ENCODE assay signal across 13 cellular contexts in the genomic region with DNA sequence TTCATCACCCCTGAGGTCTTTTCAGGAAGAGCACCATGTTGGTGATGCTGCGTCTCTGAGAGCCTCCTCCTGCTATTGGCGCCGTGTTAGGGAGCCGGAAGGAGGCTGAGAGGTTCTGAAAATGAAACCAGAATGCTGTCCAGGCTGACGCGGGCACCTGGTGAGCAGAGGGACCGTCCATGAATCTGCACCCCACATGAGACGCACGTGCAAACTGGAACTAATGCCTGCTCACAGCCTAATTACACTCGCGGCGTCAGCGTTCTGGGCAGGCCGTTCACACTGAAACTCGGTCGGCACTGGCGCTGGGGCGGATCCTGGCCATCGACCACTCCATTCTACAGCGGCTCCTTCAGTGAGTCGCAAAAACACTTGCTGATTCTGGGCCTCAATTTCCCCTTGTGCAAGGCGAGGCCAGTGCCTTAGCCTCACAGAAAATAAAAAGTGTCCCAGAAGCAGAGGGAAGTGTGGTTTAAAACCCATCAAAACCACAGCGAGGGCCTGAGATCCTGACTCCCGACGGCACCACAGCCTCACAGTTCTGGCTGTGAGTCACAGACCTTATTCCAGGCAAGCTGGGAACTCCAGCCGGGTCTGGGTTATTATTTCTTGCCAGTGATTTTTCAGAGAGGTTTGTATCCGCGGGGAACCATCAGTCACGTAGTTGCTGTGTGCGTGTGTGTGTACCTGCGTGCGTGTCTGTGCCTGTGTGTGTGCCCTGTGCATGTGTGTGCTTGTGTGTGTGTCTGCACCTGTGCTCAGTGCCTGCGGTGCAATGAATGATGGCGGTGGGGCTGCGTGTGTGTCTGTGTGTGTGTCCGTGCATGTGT. TPM values are rescaled to one million over a fixed set of nuclear protein-coding genes. Genes with fewer than 3 reads are reported as not detected.
DNase-seq lines count a peak whose midpoint lies in the region; ATAC-seq and TF ChIP-seq lines count a peak whose summit lies in the region.
"Had no signal": no experiment of that assay in that cellular context is flagged by ENCODE, and none has a peak within 500 bp of the region (broad histone marks: within the 10 kb centered on the region; RNA-seq: fewer than 3 reads in every experiment).

No MANE protein-coding gene starts in this region.

- no peak overlapping the region for H3K14ac ChIP-seq in IMR-90 (replicated peaks; ENCODE audit: low read depth, low read length)

- H3K27ac ChIP-seq in IMR-90 (ENCODE audit: insufficient read depth, low read length) (no peak overlapping the region), WERI-Rb-1 (no peak overlapping the region)

- H3K4me1 Mint-ChIP-seq in natural killer cell treated with Interleukin-12 subunit alpha and Interleukin-12 subunit beta and Interleukin-15 and Interleukin-18, amount 100 ng/mL, for 72 hours (ENCODE audit: low read depth in 2 of 2) = peaks cover 21 to 25% of the 10 kb centered on the region in 2 donors

- H3K79me1 ChIP-seq in IMR-90 (ENCODE audit: low read depth in 1 of 2, low read length in 2 of 2) = no peaks in the 10 kb centered on the region

- H3K36me3 ChIP-seq in BJ (ENCODE audit: control insufficient read depth, insufficient read depth, low read length) (no peaks in the 10 kb centered on the region), IMR-90 (ENCODE audit: control insufficient read depth, insufficient read depth, low read length) (no peaks in the 10 kb centered on the region), WERI-Rb-1 (no peaks in the 10 kb centered on the region)

- dilution Hi-C loops in IMR-90 (cut with HindIII; ENCODE audit: low sequenced_read_pairs, unreplicated experiment) = no loop called here

- H2AK9ac ChIP-seq in IMR-90 (replicated peaks; ENCODE audit: low read depth, low read length, poor library complexity) = no peak overlapping the region

- peak overlapping the region; percentile 11 to 22 for H3K27ac Mint-ChIP-seq in natural killer cell treated with Interleukin-12 subunit alpha and Interleukin-12 subunit beta and Interleukin-15 and Interleukin-18, amount 100 ng/mL, for 72 hours

- CTCF ChIA-PET in BJ (lab: Yijun Ruan, JAX) = no interaction called here
- CTCF ChIA-PET in IMR-90 (lab: Yijun Ruan, JAX) = no interaction called here
- CTCF ChIA-PET in GM10248 (lab: Yijun Ruan, JAX) = no interaction called here

- H2BK20ac ChIP-seq in IMR-90 (ENCODE audit: low read depth, low read length) = no peak overlapping the region

- no peak overlapping the region for H4K5ac ChIP-seq in IMR-90 (ENCODE audit: low read depth, low read length)

- no peaks in the 10 kb centered on the region for H3K4me1 ChIP-seq in IMR-90 (ENCODE audit: control insufficient read depth, insufficient read depth, low read length)

- no peak for ATAC-seq in IMR-90 (ENCODE audit: low read depth)
- ATAC-seq in natural killer cell treated with Interleukin-12 subunit alpha and Interleukin-12 subunit beta and Interleukin-15 and Interleukin-18, amount 100 ng/mL, for 72 hours = no peak

- no peak overlapping the region for H3K9ac ChIP-seq in IMR-90 (ENCODE audit: low read depth, low read length)

- H3K4me3 Mint-ChIP-seq in natural killer cell treated with Interleukin-12 subunit alpha and Interleukin-12 subunit beta and Interleukin-15 and Interleukin-18, amount 100 ng/mL, for 72 hours = peak overlapping the region; percentile 26

- H3K56ac ChIP-seq in IMR-90 (ENCODE audit: extremely low read depth, insufficient read depth, low read length) = no peak overlapping the region

- no peaks in the 10 kb centered on the region for H4K20me1 ChIP-seq in IMR-90 (ENCODE audit: insufficient read depth, low read length)

- no peak overlapping the region for H3K4ac ChIP-seq in IMR-90 (ENCODE audit: low read depth, low read length)

- DNase-seq in BJ (ENCODE audit: low read depth) = no peak
- DNase-seq in IMR-90 = no peak
- peak; percentile 5 for DNase-seq in WERI-Rb-1
- DNase-seq in natural killer cell treated with Interleukin-12 subunit alpha and Interleukin-12 subunit beta and Interleukin-15 and Interleukin-18, amount 100 ng/mL, for 72 hours (ENCODE audit: low spot score) = no peak
- no peak for DNase-seq in GM03348 (ENCODE audit: low spot score)
- DNase-seq in NCI-H1092 (lab: John Stamatoyannopoulos, UW) = no peak
- DNase-seq in GM10248 (ENCODE audit: extremely low spot score) = no peak
- DNase-seq in HK-2 (ENCODE audit: unreplicated experiment) = no peak
- DNase-seq: activated gamma-delta T cell; NCI-H524 treated with DMSO at 0.1 percent for 48 hours; stimulated activated CD4-positive, alpha-beta T cell treated with anti-CD3 and anti-CD28 coated beads, Interleukin-2, amount 100 ng/mL, for 24 hours; stimulated activated naive CD4-positive, alpha-beta T cell had no signal

- no peak overlapping the region for H4K91ac ChIP-seq in IMR-90 (ENCODE audit: insufficient read depth, low read depth, low read length)

- in situ Hi-C loops in IMR-90 (cut with MboI; ENCODE audit: low sequenced_read_pairs) = no loop called here

- TF ChIP-seq POLR2A in IMR-90 (IDR thresholded peaks at IDR 0.05; ENCODE audit: low read depth, low read length) = no peak

- H2AK5ac ChIP-seq in IMR-90 (ENCODE audit: low read depth, low read length) = no peak overlapping the region

- BruUV-seq in IMR-90 (replicated peaks; lab: Mats Ljungman, UMichigan) = no TSS peak

- H3K23ac ChIP-seq in IMR-90 (ENCODE audit: low read depth, low read length) = no peak overlapping the region

- peaks cover 6% of the 10 kb centered on the region for H3K27me3 ChIP-seq in BJ (ENCODE audit: control insufficient read depth, insufficient read depth, low read length)
- H3K27me3 ChIP-seq in IMR-90 (ENCODE audit: control insufficient read depth, insufficient read depth, low read length) = peaks cover 35% of the 10 kb centered on the region
- H3K27me3 ChIP-seq in WERI-Rb-1 (ENCODE audit: insufficient read depth, low read depth, severe bottlenecking) = no peaks in the 10 kb centered on the region

- H2BK5ac ChIP-seq in IMR-90 (ENCODE audit: low read depth, low read length, poor library complexity, severe bottlenecking) = no peak overlapping the region

- H3K9me1 ChIP-seq in IMR-90 (ENCODE audit: insufficient read depth, low read length) = no peaks in the 10 kb centered on the region

- no peak overlapping the region for H2BK15ac ChIP-seq in IMR-90 (ENCODE audit: low read depth, low read length)

- no peak overlapping the region for H4K8ac ChIP-seq in IMR-90 (ENCODE audit: low read depth in 2 of 2, low read length in 2 of 2)

- POLR2A ChIA-PET in BJ (lab: Charles Lee) (no interaction called here), IMR-90 (lab: Charles Lee; ENCODE audit: unreplicated experiment) (no interaction called here), GM10248 (lab: Yijun Ruan, JAX) (no interaction called here)

- H2AFZ ChIP-seq in IMR-90 (replicated peaks; ENCODE audit: low read length, poor library complexity) = peak overlapping the region; percentile 41

- H3K27me3 Mint-ChIP-seq in natural killer cell treated with Interleukin-12 subunit alpha and Interleukin-12 subunit beta and Interleukin-15 and Interleukin-18, amount 100 ng/mL, for 72 hours = peaks cover 18 to 20% of the 10 kb centered on the region in 2 donors

- TF ChIP-seq RAD21 in IMR-90 (IDR thresholded peaks at IDR 0.05; ENCODE audit: low read length) = no peak

- TF ChIP-seq CTCF in BJ (IDR thresholded peaks at IDR 0.05; ENCODE audit: insufficient read depth, low read depth, low read length) = no peak
- no peak for TF ChIP-seq CTCF in IMR-90 (conservative IDR thresholded peaks at IDR 0.05; ENCODE audit: low read depth, low read length)
- no peak for TF ChIP-seq CTCF in WERI-Rb-1 (IDR thresholded peaks at IDR 0.05; ENCODE audit: low read depth, low read length)
- TF ChIP-seq CTCF in GM10248 (IDR thresholded peaks at IDR 0.05; ENCODE audit: control extremely low read depth, extremely low read depth, low read depth, missing control alignments) = no peak

- no peak overlapping the region for H3K18ac ChIP-seq in IMR-90 (ENCODE audit: low read depth, low read length)

- no peak overlapping the region for H3K4me2 ChIP-seq in IMR-90 (ENCODE audit: low read depth, low read length)

- H3K9me3 ChIP-seq in IMR-90 (ENCODE audit: control insufficient read depth, insufficient read depth, low read length) = no peaks in the 10 kb centered on the region
- H3K9me3 ChIP-seq in WERI-Rb-1 (ENCODE audit: severe bottlenecking) = peaks cover 6% of the 10 kb centered on the region

- H3K9me3 Mint-ChIP-seq in natural killer cell treated with Interleukin-12 subunit alpha and Interleukin-12 subunit beta and Interleukin-15 and Interleukin-18, amount 100 ng/mL, for 72 hours = peaks cover 13% of the 10 kb centered on the region

- no peak overlapping the region for H2BK120ac ChIP-seq in IMR-90 (ENCODE audit: low read depth, low read length)

- 88% methylated on average over 28 of the region's 36 CpGs; no CpG with 5 or more reads in 1 of the 2 experiments for WGBS in IMR-90 (ENCODE audit: extremely low coverage in 2 of 2, insufficient read length in 1 of 2), 2 experiments

- H3K36me3 Mint-ChIP-seq in natural killer cell treated with Interleukin-12 subunit alpha and Interleukin-12 subunit beta and Interleukin-15 and Interleukin-18, amount 100 ng/mL, for 72 hours = no peaks in the 10 kb centered on the region

- H3K4me3 ChIP-seq in BJ (ENCODE audit: low read depth, low read length) (peak overlapping the region; percentile 38), IMR-90 (ENCODE audit: insufficient read depth, low read depth, low read length) (no peak overlapping the region), WERI-Rb-1 (ENCODE audit: low read depth, low read length) (no peak overlapping the region)
- H3K4me3 ChIP-seq: lung had no signal

- intact Hi-C loops in IMR-90 (cut with micrococcal nuclease) = no loop called here

TF ChIP-seq in IMR-90, 13 proteins besides CTCF, POLR2A, EP300 and RAD21 (continues in another document):
- TF ChIP-seq MAZ (IDR thresholded peaks at IDR 0.05; ENCODE audit: borderline replicate concordance, low read depth, low read length) (no peak), SMC3 (IDR thresholded peaks at IDR 0.05; ENCODE audit: low read depth, low read length) (no peak), FOS (IDR thresholded peaks at IDR 0.05; ENCODE audit: low read depth, low read length) (no peak), MAFK (IDR thresholded peaks at IDR 0.05; ENCODE audit: low read depth, low read length) (no peak), BHLHE40 (IDR thresholded peaks at IDR 0.05; ENCODE audit: low read depth, low read length) (no peak), NFE2L2 (IDR thresholded peaks at IDR 0.05; ENCODE audit: low read depth, low read length) (no peak), RFX5 (IDR thresholded peaks at IDR 0.05; ENCODE audit: low read depth, low read length) (no peak), CHD1 (IDR thresholded peaks at IDR 0.05; ENCODE audit: low read depth, low read length) (no peak), CEBPB (IDR thresholded peaks at IDR 0.05; ENCODE audit: low read depth, low read length) (no peak)

RNA-seq across cellular contexts. Expression of gene CTDP1, which starts 49.1 kb away (rescaled TPM):
- 7.1 and 12.9 TPM in 2 replicates for polyA plus RNA-seq in BJ (2011; rRNA removed)
- polyA minus RNA-seq in BJ (2011; rRNA and poly(A)+ RNA removed) = 7.7 and 10.0 TPM in 2 replicates
- 17.5 and 17.6 TPM in 2 replicates for total RNA-seq in IMR-90 (2012; rRNA removed)
- 13.4 and 14.5 TPM in 2 replicates for polyA plus RNA-seq in IMR-90 (2012; rRNA removed)
- polyA plus RNA-seq in IMR-90 (2012; cell fraction: cytosol; rRNA removed) = 10.6 and 13.3 TPM in 2 replicates
- 23.9 and 32.2 TPM in 2 replicates for polyA plus RNA-seq in IMR-90 (2012; cell fraction: nucleus; rRNA removed; ENCODE audit: low replicate concordance)
- total RNA-seq in natural killer cell treated with Interleukin-12 subunit alpha and Interleukin-12 subunit beta and Interleukin-15 and Interleukin-18, amount 100 ng/mL, for 72 hours = 10 to 100 TPM; 36.6 to 45.3 TPM
